ENCODE assay signal across 8 cellular contexts in genomic region chr1:151340870-151341754, GRCh38. TPM values are rescaled to one million over a fixed set of nuclear protein-coding genes. Genes with fewer than 3 reads are reported as not detected.
DNase-seq lines count a peak whose midpoint lies in the region; ATAC-seq and TF ChIP-seq lines count a peak whose summit lies in the region.

No MANE protein-coding gene starts in this region.

- H3K36me3 ChIP-seq in liver (ENCODE audit: control insufficient read depth in 4 of 4, insufficient read depth in 3 of 4, low read depth in 1 of 4, low read length in 3 of 4), result peaks cover 0 to 24% (median 9%) of the 10 kb centered on the region in 4 donors

- H3K36me3 Mint-ChIP-seq in WTC11, result peaks cover 33% of the 10 kb centered on the region

- H3K27me3 Mint-ChIP-seq in WTC11 (ENCODE audit: low read depth), result no peaks in the 10 kb centered on the region

- peaks cover 0 to 7% (median 4%) of the 10 kb centered on the region in 4 donors for H3K4me1 ChIP-seq in liver (ENCODE audit: control insufficient read depth in 4 of 4, insufficient read depth in 4 of 4, low read length in 3 of 4)

- TF ChIP-seq CTCF in WTC11 (IDR thresholded peaks at IDR 0.05) (peak; percentile 50; the same call in 1 of the 2 replicates), liver (IDR thresholded peaks at IDR 0.05; ENCODE audit: low read depth, low read length, missing input control) (peak; percentile 70)

- H3K4me3 ChIP-seq in liver (ENCODE audit: low read depth in 1 of 3, low read length in 3 of 3), result no peak overlapping the region

- no peaks in the 10 kb centered on the region for H3K9me3 ChIP-seq in liver (ENCODE audit: control insufficient read depth in 4 of 4, low read length in 3 of 4)

- TF ChIP-seq RAD21 in liver (IDR thresholded peaks at IDR 0.05), result peak; percentile 96

- CTCF ChIA-PET in WTC11 (lab: Charles Lee), result interaction anchor here (0.5 to 3.6 kb wide), 42 partner anchors 9 to 401 kb away, joined by 3 to 118 read pairs (median 5); partner anchors contain the start of genes CGN, PI4KB, PSMB4 and PSMD4

- no peaks in the 10 kb centered on the region for H3K9me3 Mint-ChIP-seq in WTC11

- peak; percentile 91 for DNase-seq in DMS114 treated with DMSO at 0.1 percent for 48 hours (lab: John Stamatoyannopoulos, UW; ENCODE audit: unreplicated experiment)
- DNase-seq in NCI-H345 treated with DMSO at 0.1 percent for 48 hours (lab: John Stamatoyannopoulos, UW; ENCODE audit: unreplicated experiment), result peak; percentile 94
- peak; percentile 47 for DNase-seq in WTC11 (ENCODE audit: low spot score)
- DNase-seq in dermis microvascular lymphatic vessel endothelial cell (ENCODE audit: low read depth in 2 of 2), result peak; percentile 85 to 88
- DNase-seq in stimulated activated CD8-positive, alpha-beta memory T cell treated with anti-CD3 and anti-CD28 coated beads, Interleukin-4, amount 100 ng/mL, for 24 hours (ENCODE audit: low read depth), result peak; percentile 11

- 34% methylated on average over 7 of the region's 7 CpGs for WGBS in liver

- POLR2A ChIA-PET in WTC11 (lab: Charles Lee), result interaction anchor here (0.5 to 1.3 kb wide), 8 partner anchors 9 to 267 kb away, joined by 3 to 8 read pairs (median 6); partner anchors contain the start of genes PI4KB, PSMB4 and ZNF687

- H3K27ac ChIP-seq in liver (ENCODE audit: low read depth in 1 of 2, low read length in 2 of 2), result no peak overlapping the region

- no peaks in the 10 kb centered on the region for H3K27me3 ChIP-seq in liver (ENCODE audit: control insufficient read depth in 4 of 4, insufficient read depth in 4 of 4, low read length in 3 of 4)

- no peak overlapping the region for H3K9ac ChIP-seq in liver (ENCODE audit: low read depth in 1 of 2, low read length in 2 of 2)

- H3K27ac Mint-ChIP-seq in WTC11, result peak overlapping the region; percentile 58

- no peak overlapping the region for H3K4me3 Mint-ChIP-seq in WTC11

- ATAC-seq in HG03175 (IDR thresholded peaks at IDR 0.05; ENCODE audit: unreplicated experiment) (peak; percentile 38), WTC11 (peak; percentile 88), GM18858 (IDR thresholded peaks at IDR 0.05; ENCODE audit: unreplicated experiment) (no peak)

- H3K4me1 Mint-ChIP-seq in WTC11, result peaks cover 5% of the 10 kb centered on the region

TF ChIP-seq in WTC11, 78 proteins besides CTCF, POLR2A, EP300 and RAD21 (continues in another document):
- TF ChIP-seq USF1 (CRISPR knock-in tag; IDR thresholded peaks at IDR 0.05), result peak; percentile 22; the same call in 1 of the 2 replicates
- 0 out of 2 replicates have a peak, but pooled peaks have one; percentile 9 for TF ChIP-seq NFYB (CRISPR knock-in tag; conservative IDR thresholded peaks at IDR 0.05; ENCODE audit: low read depth)
- TF ChIP-seq RELA (CRISPR knock-in tag; IDR thresholded peaks at IDR 0.05; ENCODE audit: borderline replicate concordance), result no peak
- peak; percentile 43 for TF ChIP-seq USF2 (CRISPR knock-in tag; IDR thresholded peaks at IDR 0.05)
- no peak for TF ChIP-seq ZNF512 (CRISPR knock-in tag; IDR thresholded peaks at IDR 0.05; ENCODE audit: borderline replicate concordance)
- no peak for TF ChIP-seq NFE2L1 (CRISPR knock-in tag; IDR thresholded peaks at IDR 0.05)

TF ChIP-seq in liver, 16 proteins besides CTCF, POLR2A, EP300 and RAD21:
- TF ChIP-seq HNF4A (conservative IDR thresholded peaks at IDR 0.05) (peak; percentile 80), TAF1 (conservative IDR thresholded peaks at IDR 0.05) (no peak), EGR1 (IDR thresholded peaks at IDR 0.05; ENCODE audit: low read depth in 2 of 2) (no peak), ATF3 (IDR thresholded peaks at IDR 0.05) (no peak), SP1 (IDR thresholded peaks at IDR 0.05) (peak; percentile 25), JUND (IDR thresholded peaks at IDR 0.05) (peak in 1 of 2 donors; percentile 20), HNF4G (IDR thresholded peaks at IDR 0.05) (peak; percentile 55), FOXA1 (IDR thresholded peaks at IDR 0.05) (peak; percentile 11), RXRA (IDR thresholded peaks at IDR 0.05) (peak; percentile 36 to 41), FOXA2 (IDR thresholded peaks at IDR 0.05) (no peak), NR2F2 (IDR thresholded peaks at IDR 0.05) (peak; percentile 24), YY1 (IDR thresholded peaks at IDR 0.05) (peak; percentile 30), MAX (IDR thresholded peaks at IDR 0.05) (no peak)

RNA-seq across cellular contexts. Expression of gene RFX5, which starts 5.9 kb away (rescaled TPM):
- total RNA-seq in WTC11 (2021), result 59.2 to 69.2 TPM (median 67.7 TPM) in 3 replicates
- total RNA-seq in dermis microvascular lymphatic vessel endothelial cell, result 40.7 and 48.7 TPM in 2 replicates
- 10 to 100 TPM; 15.6 to 17.5 TPM for total RNA-seq in liver
- 1 to 10 TPM; 5.2 to 6.5 TPM for polyA plus RNA-seq in liver

RNA-seq across cellular contexts. Expression of gene PI4KB, which starts 13.9 kb away (rescaled TPM):
- total RNA-seq in WTC11 (2021) (25.6 to 33.6 TPM (median 30.5 TPM) in 3 replicates), dermis microvascular lymphatic vessel endothelial cell (29.7 and 38.1 TPM in 2 replicates), liver (10 to 100 TPM; 24.2 to 27.1 TPM)
- polyA plus RNA-seq in liver, result 10 to 100 TPM; 14.2 to 14.3 TPM

RNA-seq across cellular contexts. Expression of gene SELENBP1, which starts 31.4 kb away (rescaled TPM):
- 17.9 to 23.9 TPM (median 20.2 TPM) in 3 replicates for total RNA-seq in WTC11 (2021)
- 0.13 and 0.25 TPM in 2 replicates for total RNA-seq in dermis microvascular lymphatic vessel endothelial cell
- total RNA-seq in liver, result 100 to 1,000 TPM; 152 to 387 TPM
- 100 to 1,000 TPM; 141 to 209 TPM for polyA plus RNA-seq in liver

RNA-seq across cellular contexts. Expression of gene PSMB4, which starts 58.3 kb away (rescaled TPM):
- total RNA-seq in WTC11 (2021) (360 to 414 TPM (median 383 TPM) in 3 replicates), dermis microvascular lymphatic vessel endothelial cell (435 and 447 TPM in 2 replicates), liver (100 to 1,000 TPM; 130 to 212 TPM)
- polyA plus RNA-seq in liver, result 100 to 1,000 TPM; 191 to 228 TPM

RNA-seq across cellular contexts. Expression of gene ZNF687, which starts 59.0 kb away (rescaled TPM):
- total RNA-seq in WTC11 (2021), result 54.1 to 56.8 TPM (median 55.1 TPM) in 3 replicates
- 5.8 and 9.7 TPM in 2 replicates for total RNA-seq in dermis microvascular lymphatic vessel endothelial cell
- 1 to 10 TPM; 9.3 to 9.7 TPM for total RNA-seq in liver
- polyA plus RNA-seq in liver, result 1 to 10 TPM; 2.7 to 6.4 TPM

Comparison
In these comparisons a context has a peak if more than half of its experiments do, and no peak if none do; other contexts are left out.
1. DNase-seq: peak in every context shown above with its lines; median percentile 94 in NCI-H345 treated with DMSO at 0.1 percent for 48 hours; 91 in DMS114 treated with DMSO at 0.1 percent for 48 hours; 86 in dermis microvascular lymphatic vessel endothelial cell; 47 in WTC11; 11 in stimulated activated CD8-positive, alpha-beta memory T cell treated with anti-CD3 and anti-CD28 coated beads, Interleukin-4, amount 100 ng/mL, for 24 hours.
2. RNA of gene SELENBP1, which starts 31.4 kb away (total RNA-seq): 152 to 387 TPM in liver and 17.9 to 23.9 TPM in WTC11; 0.13 to 0.25 TPM in dermis microvascular lymphatic vessel endothelial cell; every median in the first group is over 10 times any median in the second.